8 cellular contexts compared by ENCODE assay signal in genomic region chr5:177311723-177312648, GRCh38. TPM values are rescaled to one million over a fixed set of nuclear protein-coding genes. Genes with fewer than 3 reads are reported as not detected.
A peak's percentile ranks its signal among the peaks of the same experiment; 100 is the strongest.
DNase-seq lines count a peak whose midpoint lies in the region; ATAC-seq and TF ChIP-seq lines count a peak whose summit lies in the region.

Gene MXD3 (minus strand): TSS chr5:177311898. CDS start chr5:177311830, 68 bp downstream.

- peak within 1 kb of the TSS; percentile 100 for H3K4me2 ChIP-seq in SK-N-SH

- H3K9me3 Mint-ChIP-seq in activated naive CD4-positive, alpha-beta T cell treated with anti-CD3 and anti-CD28 coated beads, Interleukin-2, amount 10 ng/mL, durations not matched to agents 7 days and 5 days, result no peaks in the 10 kb centered on the region
- H3K9me3 Mint-ChIP-seq in osteocyte (ENCODE audit: unreplicated experiment), result no peaks in the 10 kb centered on the region

- peaks cover 45% of the 10 kb centered on the region for H3K79me2 ChIP-seq in SK-N-SH (ENCODE audit: insufficient read depth)

- POLR2A ChIA-PET in SK-N-SH (lab: Yijun Ruan, JAX), result interaction anchor here (0.6 to 1.3 kb wide), 2 partner anchors 190 to 197 kb away, joined by 3 read pairs; no protein-coding TSS in a partner anchor

- H3K4me1 Mint-ChIP-seq in activated naive CD4-positive, alpha-beta T cell treated with anti-CD3 and anti-CD28 coated beads, Interleukin-2, amount 10 ng/mL, durations not matched to agents 7 days and 5 days, result peaks cover 57% of the 10 kb centered on the region
- H3K4me1 Mint-ChIP-seq in osteocyte (ENCODE audit: unreplicated experiment), result peaks cover 26% of the 10 kb centered on the region

- TF ChIP-seq POLR2A in GM10847 (IDR thresholded peaks at IDR 0.05; ENCODE audit: extremely low read depth, insufficient read length), result peak; percentile 36

- peaks cover under 1 to 6% of the 10 kb centered on the region in 2 experiments for H3K36me3 ChIP-seq in SK-N-SH (replicated peaks in 1 of 2; ENCODE audit: control insufficient read depth in 1 of 2, insufficient read depth in 2 of 2, low read length in 1 of 2)
- H3K36me3 ChIP-seq in thymus (ENCODE audit: control insufficient read depth, insufficient read depth), result peaks cover 15% of the 10 kb centered on the region

- H4K20me1 ChIP-seq in SK-N-SH (ENCODE audit: insufficient read depth), result peaks cover 18% of the 10 kb centered on the region

- peak within 1 kb of the TSS; percentile 85 for H3K9ac ChIP-seq in SK-N-SH

- DNase-seq in NCI-H1092 treated with DMSO at 0.1 percent for 48 hours (lab: John Stamatoyannopoulos, UW), result peak; percentile 93
- DNase-seq in SK-N-SH, result peak; percentile 97
- peak; percentile 99 for DNase-seq in activated naive CD4-positive, alpha-beta T cell treated with anti-CD3 and anti-CD28 coated beads, Interleukin-2, amount 10 ng/mL, durations not matched to agents 7 days and 5 days
- DNase-seq in glomerular visceral epithelial cell (ENCODE audit: extremely low spot score), result peak; percentile 98
- peak; percentile 98 for DNase-seq in osteocyte (ENCODE audit: extremely low spot score, unreplicated experiment)

- TF ChIP-seq CTCF in SK-N-SH (IDR thresholded peaks at IDR 0.05), result no peak
- TF ChIP-seq CTCF in osteocyte (IDR thresholded peaks at IDR 0.05), result no peak

- H3K36me3 Mint-ChIP-seq in activated naive CD4-positive, alpha-beta T cell treated with anti-CD3 and anti-CD28 coated beads, Interleukin-2, amount 10 ng/mL, durations not matched to agents 7 days and 5 days, result peaks cover 23% of the 10 kb centered on the region
- H3K36me3 Mint-ChIP-seq in osteocyte (ENCODE audit: unreplicated experiment), result peaks cover 3% of the 10 kb centered on the region

- peak within 1 kb of the TSS; percentile 100 for H3K4me3 Mint-ChIP-seq in activated naive CD4-positive, alpha-beta T cell treated with anti-CD3 and anti-CD28 coated beads, Interleukin-2, amount 10 ng/mL, durations not matched to agents 7 days and 5 days
- peak within 1 kb of the TSS; percentile 80 for H3K4me3 Mint-ChIP-seq in osteocyte (ENCODE audit: unreplicated experiment)

- H3K9me3 ChIP-seq in SK-N-SH (no peaks in the 10 kb centered on the region), thymus (ENCODE audit: control insufficient read depth) (no peaks in the 10 kb centered on the region)

- H3K27ac ChIP-seq in SK-N-SH (ENCODE audit: low read depth in 2 of 2, low read length in 1 of 2), result peak within 1 kb of the TSS; percentile 73 to 88
- peak within 1 kb of the TSS; percentile 33 for H3K27ac ChIP-seq in thymus (ENCODE audit: low read depth)

- ATAC-seq in HG02623 (IDR thresholded peaks at IDR 0.05; ENCODE audit: unreplicated experiment), result peak; percentile 71

- H3K27me3 Mint-ChIP-seq in activated naive CD4-positive, alpha-beta T cell treated with anti-CD3 and anti-CD28 coated beads, Interleukin-2, amount 10 ng/mL, durations not matched to agents 7 days and 5 days, result no peaks in the 10 kb centered on the region
- H3K27me3 Mint-ChIP-seq in osteocyte (ENCODE audit: unreplicated experiment), result no peaks in the 10 kb centered on the region

- peak within 1 kb of the TSS; percentile 94 for H3K27ac Mint-ChIP-seq in activated naive CD4-positive, alpha-beta T cell treated with anti-CD3 and anti-CD28 coated beads, Interleukin-2, amount 10 ng/mL, durations not matched to agents 7 days and 5 days
- H3K27ac Mint-ChIP-seq in osteocyte (ENCODE audit: unreplicated experiment), result peak within 1 kb of the TSS; percentile 73

- TF ChIP-seq RAD21 in SK-N-SH (IDR thresholded peaks at IDR 0.05; ENCODE audit: low read length), result no peak

- no peaks in the 10 kb centered on the region for H3K9me2 ChIP-seq in SK-N-SH

- WGBS in SK-N-SH (ENCODE audit: low lambda C conversion rate), result 0% methylated on average over 20 of the region's 78 CpGs
- WGBS in thymus, result under 1% methylated on average over 78 of the region's 78 CpGs

- peaks cover 12% of the 10 kb centered on the region for H3F3A ChIP-seq in SK-N-SH (replicated peaks; ENCODE audit: insufficient read depth)

- TF ChIP-seq EP300 in SK-N-SH (IDR thresholded peaks at IDR 0.05; ENCODE audit: borderline replicate concordance in 1 of 2, low read depth in 1 of 2, low read length in 1 of 2), result 0 out of 4 replicates have a peak, but pooled peaks of 1 of the 2 experiments have one; percentile 39

- H3K27me3 ChIP-seq in SK-N-SH (ENCODE audit: insufficient read depth) (no peaks in the 10 kb centered on the region), thymus (ENCODE audit: control insufficient read depth, insufficient read depth) (no peaks in the 10 kb centered on the region)

- H2AFZ ChIP-seq in SK-N-SH (ENCODE audit: low read depth), result peak within 1 kb of the TSS; percentile 91; the same call in 1 of the 2 replicates

- peak within 1 kb of the TSS; percentile 59 to 84 for H3K4me3 ChIP-seq in SK-N-SH (ENCODE audit: low read depth in 2 of 2, low read length in 1 of 2)
- H3K4me3 ChIP-seq in thymus (ENCODE audit: low read length), result peak within 1 kb of the TSS; percentile 45

- CTCF ChIA-PET in SK-N-SH (lab: Yijun Ruan, JAX), result interaction anchor here (0.6 to 3.6 kb wide), 8 partner anchors 13 to 334 kb away, joined by 3 to 25 read pairs (median 4); no protein-coding TSS in a partner anchor
- CTCF ChIA-PET in activated naive CD4-positive, alpha-beta T cell treated with anti-CD3 and anti-CD28 coated beads, Interleukin-2, amount 10 ng/mL, durations not matched to agents 7 days and 5 days (lab: Charles Lee), result interaction anchor here (0.9 to 7.9 kb wide), 9 partner anchors 9 to 199 kb away, joined by 3 to 75 read pairs (median 13); partner anchors contain the start of genes PRELID1 and RAB24

- H3K4me1 ChIP-seq in SK-N-SH (ENCODE audit: control insufficient read depth in 1 of 2, insufficient read depth in 2 of 2, low read depth in 1 of 2, low read length in 1 of 2), result peaks cover 4 to 25% of the 10 kb centered on the region in 2 experiments; a peak in 1 of 4 replicates
- H3K4me1 ChIP-seq in thymus (ENCODE audit: control insufficient read depth, insufficient read depth, low read length), result peaks cover 26% of the 10 kb centered on the region

TF ChIP-seq in SK-N-SH, 30 proteins besides CTCF, POLR2A, EP300 and RAD21 (continues in another document):
- TF ChIP-seq FOSL2 (IDR thresholded peaks at IDR 0.05; ENCODE audit: borderline replicate concordance, low read depth) (no peak), ZBTB33 (IDR thresholded peaks at IDR 0.05; ENCODE audit: borderline replicate concordance, low read depth) (no peak), MAX (IDR thresholded peaks at IDR 0.05; ENCODE audit: low read depth) (peak; percentile 97), TEAD4 (IDR thresholded peaks at IDR 0.05; ENCODE audit: borderline replicate concordance, insufficient read depth) (no peak), ELF1 (IDR thresholded peaks at IDR 0.05) (no peak), SIN3A (IDR thresholded peaks at IDR 0.05; ENCODE audit: borderline replicate concordance, low read depth, low read length) (peak; percentile 66; the same call in 1 of the 2 replicates), NRF1 (IDR thresholded peaks at IDR 0.05; ENCODE audit: low read depth, low read length) (peak; percentile 75), MEF2A (IDR thresholded peaks at IDR 0.05; ENCODE audit: borderline replicate concordance, low read depth) (no peak)
- TF ChIP-seq, protein P1, sequence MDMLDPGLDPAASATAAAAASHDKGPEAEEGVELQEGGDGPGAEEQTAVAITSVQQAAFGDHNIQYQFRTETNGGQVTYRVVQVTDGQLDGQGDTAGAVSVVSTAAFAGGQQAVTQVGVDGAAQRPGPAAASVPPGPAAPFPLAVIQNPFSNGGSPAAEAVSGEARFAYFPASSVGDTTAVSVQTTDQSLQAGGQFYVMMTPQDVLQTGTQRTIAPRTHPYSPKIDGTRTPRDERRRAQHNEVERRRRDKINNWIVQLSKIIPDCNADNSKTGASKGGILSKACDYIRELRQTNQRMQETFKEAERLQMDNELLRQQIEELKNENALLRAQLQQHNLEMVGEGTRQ (IDR thresholded peaks at IDR 0.05; ENCODE audit: borderline replicate concordance, low read depth, low read length), result no peak
- TF ChIP-seq, protein P2, sequence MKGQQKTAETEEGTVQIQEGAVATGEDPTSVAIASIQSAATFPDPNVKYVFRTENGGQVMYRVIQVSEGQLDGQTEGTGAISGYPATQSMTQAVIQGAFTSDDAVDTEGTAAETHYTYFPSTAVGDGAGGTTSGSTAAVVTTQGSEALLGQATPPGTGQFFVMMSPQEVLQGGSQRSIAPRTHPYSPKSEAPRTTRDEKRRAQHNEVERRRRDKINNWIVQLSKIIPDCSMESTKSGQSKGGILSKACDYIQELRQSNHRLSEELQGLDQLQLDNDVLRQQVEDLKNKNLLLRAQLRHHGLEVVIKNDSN (IDR thresholded peaks at IDR 0.05; ENCODE audit: borderline replicate concordance, low read depth), result peak; percentile 65

RNA-seq across cellular contexts. Expression of gene MXD3, which starts in this region (rescaled TPM):
- 22.6 and 23.1 TPM in 2 replicates for polyA plus RNA-seq in SK-N-SH (2012; rRNA removed)
- 5.8 and 10.4 TPM in 2 replicates for polyA plus RNA-seq in SK-N-SH (2012; cell fraction: cytosol; rRNA removed)
- polyA plus RNA-seq in SK-N-SH (2012; cell fraction: nucleus; rRNA removed), result 81.3 and 94.3 TPM in 2 replicates
- total RNA-seq in osteocyte, result 10.7 and 11.1 TPM in 2 replicates
- polyA plus RNA-seq in thymus, result 16.1 TPM

Comparison
In these comparisons a context has a peak if more than half of its experiments do, and no peak if none do; other contexts are left out.
1. Peak in every context shown above with its lines: DNase-seq, ATAC-seq, H3K4me3 ChIP-seq and H3K27ac ChIP-seq.